In the genomic region with DNA sequence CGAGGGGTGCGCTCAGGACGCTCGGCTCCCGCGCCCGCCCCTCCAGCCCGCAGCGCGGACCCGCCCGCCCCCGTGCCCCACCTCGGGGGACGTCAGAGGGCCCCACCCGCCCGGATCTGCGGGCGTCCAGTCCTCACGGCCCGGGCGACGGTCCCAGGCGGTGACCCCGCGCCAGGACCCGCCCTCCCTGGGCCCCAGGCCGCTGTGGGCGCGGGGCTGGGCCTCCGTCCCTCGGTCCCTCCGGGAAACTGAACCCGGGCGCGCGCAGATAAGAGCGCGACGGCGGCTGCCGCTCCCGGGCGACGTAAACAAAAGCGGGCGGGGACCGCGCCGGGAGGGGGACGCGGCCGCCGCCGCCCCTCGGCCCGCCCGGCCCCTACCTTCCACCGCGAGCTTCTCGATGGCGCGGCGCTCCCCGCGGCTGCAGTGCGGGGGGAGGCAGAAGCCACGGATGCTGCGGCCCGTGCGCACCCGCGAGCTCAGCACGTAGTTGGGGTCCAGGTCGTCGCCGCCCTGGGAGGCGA, we compare ENCODE assay signal across 6 cellular contexts. TPM values are rescaled to one million over a fixed set of nuclear protein-coding genes. Genes with fewer than 3 reads are reported as not detected.
DNase-seq lines count a peak whose midpoint lies in the region; ATAC-seq, FAIRE-seq and TF ChIP-seq lines count a peak whose summit lies in the region.

No MANE protein-coding gene starts in this region.

- H3K27me3 Mint-ChIP-seq in CD4-positive, alpha-beta memory T cell: peaks cover 3% of the 10 kb centered on the region in 2 donors

- TF ChIP-seq CTCF in OCI-LY3 (IDR thresholded peaks at IDR 0.05; ENCODE audit: low read depth, low read length) (no peak), keratinocyte (optimal IDR thresholded peaks at IDR 0.05 in 1 of 3, IDR thresholded peaks at IDR 0.05 in 1 of 3, conservative IDR thresholded peaks at IDR 0.05 in 1 of 3; ENCODE audit: extremely low read depth in 1 of 3, insufficient read depth in 2 of 3, low read length in 3 of 3) (no peak)

- H3K9me3 Mint-ChIP-seq in CD4-positive, alpha-beta memory T cell: peaks cover 0 to 1% (median 0%) of the 10 kb centered on the region in 8 donors

- H3K9ac ChIP-seq in OCI-LY3 (ENCODE audit: low read length): peak overlapping the region; percentile 83
- H3K9ac ChIP-seq in keratinocyte (ENCODE audit: control insufficient read depth, extremely low read depth, insufficient read depth, low read length): no peak overlapping the region

- H3K27ac Mint-ChIP-seq in CD4-positive, alpha-beta memory T cell: no peak overlapping the region

- dilution Hi-C loops in keratinocyte (cut with MboI; ENCODE audit: extremely low pct_ligation_motif_present, low sequenced_read_pairs): no loop called here

- POLR2A ChIA-PET in CD4-positive, alpha-beta memory T cell (lab: Charles Lee; ENCODE audit: partially characterized antibody): interaction anchor here (0.7 to 2.5 kb wide), 5 partner anchors 8 to 187 kb away, joined by 3 to 17 read pairs (median 5); partner anchors contain the start of genes BAG5, COA8, EIF5 and TRMT61A

- peak overlapping the region; percentile 82 for H3K4me2 ChIP-seq in OCI-LY3 (ENCODE audit: low read length)
- H3K4me2 ChIP-seq in keratinocyte (ENCODE audit: control insufficient read depth, extremely low read depth, insufficient read depth, low read depth, low read length): peak overlapping the region; percentile 37

- H3K27me3 ChIP-seq in CD4-positive, alpha-beta memory T cell (ENCODE audit: insufficient read depth, low read length): no peaks in the 10 kb centered on the region
- no peaks in the 10 kb centered on the region for H3K27me3 ChIP-seq in OCI-LY3 (ENCODE audit: low read depth, low read length)
- peaks cover 43% of the 10 kb centered on the region for H3K27me3 ChIP-seq in keratinocyte (ENCODE audit: control insufficient read depth, extremely low read depth, insufficient read depth, low read length)

- CTCF ChIA-PET in CD4-positive, alpha-beta memory T cell (lab: Charles Lee; ENCODE audit: partially characterized antibody): interaction anchor here (0.7 to 7.2 kb wide), 10 partner anchors 9 to 42 kb away, joined by 3 to 78 read pairs (median 4); partner anchors contain the start of genes BAG5 and COA8

- H3K4me3 ChIP-seq in CD4-positive, alpha-beta memory T cell (ENCODE audit: low read length in 2 of 2): peak overlapping the region in 1 of 2 donors; percentile 52
- peak overlapping the region; percentile 76 for H3K4me3 ChIP-seq in OCI-LY3 (ENCODE audit: low read length)
- peak overlapping the region in 2 of 3 experiments; percentile 18 to 38 for H3K4me3 ChIP-seq in keratinocyte (ENCODE audit: control insufficient read depth in 2 of 3, extremely low read depth in 1 of 3, insufficient read depth in 2 of 3, low read depth in 1 of 3, low read length in 3 of 3)

- peaks cover 22% of the 10 kb centered on the region for H3K4me1 ChIP-seq in CD4-positive, alpha-beta memory T cell (ENCODE audit: insufficient read depth, low read length)
- H3K4me1 ChIP-seq in OCI-LY3 (ENCODE audit: low read length) (peaks cover 53% of the 10 kb centered on the region), keratinocyte (ENCODE audit: control insufficient read depth, extremely low read depth, insufficient read depth, low read length) (peaks cover 24% of the 10 kb centered on the region)

- H3K79me2 ChIP-seq in OCI-LY3 (ENCODE audit: low read length) (peaks cover 15% of the 10 kb centered on the region), keratinocyte (ENCODE audit: control insufficient read depth, insufficient read depth, low read length) (no peaks in the 10 kb centered on the region)

- H3K36me3 ChIP-seq in CD4-positive, alpha-beta memory T cell (ENCODE audit: insufficient read depth, low read length): no peaks in the 10 kb centered on the region
- H3K36me3 ChIP-seq in OCI-LY3 (replicated peaks; ENCODE audit: low read depth, low read length) (peaks cover 12% of the 10 kb centered on the region), keratinocyte (ENCODE audit: control insufficient read depth in 2 of 2, extremely low read depth in 1 of 2, insufficient read depth in 2 of 2, low read length in 2 of 2) (peaks cover 0 to under 1% of the 10 kb centered on the region in 2 experiments)

- intact Hi-C loops in CD4-positive, alpha-beta memory T cell (cut with micrococcal nuclease): loop anchor here (1.0 kb wide), 1 partner anchor 8 kb away; the partner anchor contains the start of gene TRMT61A

- peaks cover 0 to 1% of the 10 kb centered on the region in 2 donors for H3K36me3 Mint-ChIP-seq in CD4-positive, alpha-beta memory T cell

- no peaks in the 10 kb centered on the region for H3K9me3 ChIP-seq in CD4-positive, alpha-beta memory T cell (ENCODE audit: control insufficient read depth in 1 of 2, low read length in 2 of 2)
- H3K9me3 ChIP-seq in OCI-LY3 (ENCODE audit: insufficient read depth, low read length) (no peaks in the 10 kb centered on the region), keratinocyte (ENCODE audit: control insufficient read depth, low read depth, low read length) (no peaks in the 10 kb centered on the region)

- H2AFZ ChIP-seq in OCI-LY3 (ENCODE audit: low read depth, low read length) (peak overlapping the region; percentile 37; the same call in 1 of the 2 replicates), keratinocyte (ENCODE audit: control insufficient read depth, low read length) (no peak overlapping the region)

- H3K4me3 Mint-ChIP-seq in CD4-positive, alpha-beta memory T cell: peak overlapping the region in 1 of 8 donors; percentile 10

- ATAC-seq in GM19452 (IDR thresholded peaks at IDR 0.05; ENCODE audit: unreplicated experiment) (no peak), HG03039 (IDR thresholded peaks at IDR 0.05; ENCODE audit: unreplicated experiment) (no peak)

- H3K4me1 Mint-ChIP-seq in CD4-positive, alpha-beta memory T cell: peaks cover 0 to 21% (median 8%) of the 10 kb centered on the region in 4 donors

- no peaks in the 10 kb centered on the region for H3K9me1 ChIP-seq in keratinocyte (ENCODE audit: control insufficient read depth, extremely low read depth, insufficient read depth, low read length)

- FAIRE-seq in keratinocyte (lab: Jason Lieb, UNC): no peak

- peak in 3 of 5 donors; percentile 24 to 32 (median 24) for DNase-seq in CD4-positive, alpha-beta memory T cell
- DNase-seq in keratinocyte (ENCODE audit: low read depth, low spot score): no peak
- no peak for DNase-seq in activated CD8-positive, alpha-beta memory T cell treated with anti-CD3 and anti-CD28 coated beads, Interleukin-2, amount 50 U/mL, for 48 hours

- H4K20me1 ChIP-seq in OCI-LY3 (ENCODE audit: insufficient read depth, low read length): no peaks in the 10 kb centered on the region
- peaks cover 7% of the 10 kb centered on the region for H4K20me1 ChIP-seq in keratinocyte (ENCODE audit: control insufficient read depth, extremely low read depth, insufficient read depth, low read length)

- H3K27ac ChIP-seq in CD4-positive, alpha-beta memory T cell (ENCODE audit: low read depth, low read length): no peak overlapping the region
- H3K27ac ChIP-seq in OCI-LY3 (ENCODE audit: low read length): peak overlapping the region; percentile 82
- no peak overlapping the region for H3K27ac ChIP-seq in keratinocyte (ENCODE audit: control insufficient read depth, insufficient read depth, low read length)

RNA-seq across cellular contexts. Expression of gene CKB, which starts 1.1 kb away (rescaled TPM):
- 1 to 10 TPM; 2.8 to 3.0 TPM for total RNA-seq in CD4-positive, alpha-beta memory T cell
- polyA plus RNA-seq in CD4-positive, alpha-beta memory T cell: 1 to 10 TPM; 2.0 to 2.1 TPM
- 8.2 to 60.7 TPM (median 10.0 TPM) in 3 replicates for polyA plus RNA-seq in keratinocyte
- polyA plus RNA-seq in keratinocyte (2011; ENCODE audit: low read depth): 94.1 TPM
- 15.4 and 80.5 TPM in 2 replicates for polyA plus RNA-seq in keratinocyte (2011; cell fraction: cytosol; rRNA removed)
- 49.1 and 79.4 TPM in 2 replicates for polyA plus RNA-seq in keratinocyte (2011; cell fraction: nucleus; rRNA removed)
- polyA plus RNA-seq in keratinocyte (2012; ENCODE audit: low replicate concordance): 16.1 and 59.8 TPM in 2 replicates
- polyA minus RNA-seq in keratinocyte: 4.6 to 13.7 TPM (median 11.2 TPM) in 3 replicates
- 58.3 TPM for polyA minus RNA-seq in keratinocyte (2011; cell fraction: cytosol; rRNA and poly(A)+ RNA removed)
- polyA minus RNA-seq in keratinocyte (2011; cell fraction: nucleus; rRNA and poly(A)+ RNA removed): 7.6 and 11.1 TPM in 2 replicates

RNA-seq across cellular contexts. Expression of gene TRMT61A, which starts 7.5 kb away (rescaled TPM):
- total RNA-seq in CD4-positive, alpha-beta memory T cell: 10 to 100 TPM; 14.0 TPM
- 1 to 10 TPM; 4.6 to 9.3 TPM for polyA plus RNA-seq in CD4-positive, alpha-beta memory T cell
- polyA plus RNA-seq in keratinocyte: 4.4 to 8.9 TPM (median 5.9 TPM) in 3 replicates
- 0.64 TPM for polyA plus RNA-seq in keratinocyte (2011; ENCODE audit: low read depth)
- 3.7 and 9.9 TPM in 2 replicates for polyA plus RNA-seq in keratinocyte (2011; cell fraction: cytosol; rRNA removed)
- 8.1 and 10.7 TPM in 2 replicates for polyA plus RNA-seq in keratinocyte (2011; cell fraction: nucleus; rRNA removed)
- polyA plus RNA-seq in keratinocyte (2012; ENCODE audit: low replicate concordance): 5.2 and 10.0 TPM in 2 replicates
- 2.1 to 5.0 TPM (median 3.2 TPM) in 3 replicates for polyA minus RNA-seq in keratinocyte
- 8.8 TPM for polyA minus RNA-seq in keratinocyte (2011; cell fraction: cytosol; rRNA and poly(A)+ RNA removed)
- 5.4 and 6.7 TPM in 2 replicates for polyA minus RNA-seq in keratinocyte (2011; cell fraction: nucleus; rRNA and poly(A)+ RNA removed)

RNA-seq across cellular contexts. Expression of gene BAG5, which starts 41.0 kb away (rescaled TPM):
- total RNA-seq in CD4-positive, alpha-beta memory T cell: 10 to 100 TPM; 37.0 to 37.1 TPM
- polyA plus RNA-seq in CD4-positive, alpha-beta memory T cell: 10 to 100 TPM; 33.1 to 39.5 TPM
- 6.9 to 14.4 TPM (median 13.8 TPM) in 3 replicates for polyA plus RNA-seq in keratinocyte
- polyA plus RNA-seq in keratinocyte (2011; ENCODE audit: low read depth): 120 TPM
- polyA plus RNA-seq in keratinocyte (2011; cell fraction: cytosol; rRNA removed): 9.5 and 14.2 TPM in 2 replicates
- polyA plus RNA-seq in keratinocyte (2011; cell fraction: nucleus; rRNA removed): 16.5 and 19.6 TPM in 2 replicates
- polyA plus RNA-seq in keratinocyte (2012; ENCODE audit: low replicate concordance): 20.1 and 21.2 TPM in 2 replicates
- polyA minus RNA-seq in keratinocyte: 9.9 to 18.6 TPM (median 13.9 TPM) in 3 replicates
- 12.7 TPM for polyA minus RNA-seq in keratinocyte (2011; cell fraction: cytosol; rRNA and poly(A)+ RNA removed)
- polyA minus RNA-seq in keratinocyte (2011; cell fraction: nucleus; rRNA and poly(A)+ RNA removed): 9.3 and 17.5 TPM in 2 replicates

RNA-seq across cellular contexts. Expression of gene COA8, which starts 41.3 kb away (rescaled TPM):
- total RNA-seq in CD4-positive, alpha-beta memory T cell: 10 to 100 TPM; 26.1 to 29.2 TPM
- polyA plus RNA-seq in CD4-positive, alpha-beta memory T cell: 10 to 100 TPM; 52.9 to 63.9 TPM
- 20.6 to 26.1 TPM (median 24.8 TPM) in 3 replicates for polyA plus RNA-seq in keratinocyte
- 35.0 TPM for polyA plus RNA-seq in keratinocyte (2011; ENCODE audit: low read depth)
- polyA plus RNA-seq in keratinocyte (2011; cell fraction: cytosol; rRNA removed): 19.4 and 29.1 TPM in 2 replicates
- polyA plus RNA-seq in keratinocyte (2011; cell fraction: nucleus; rRNA removed): 7.3 and 7.4 TPM in 2 replicates
- 43.4 and 43.6 TPM in 2 replicates for polyA plus RNA-seq in keratinocyte (2012; ENCODE audit: low replicate concordance)
- polyA minus RNA-seq in keratinocyte: 5.1 to 8.4 TPM (median 7.2 TPM) in 3 replicates
- 14.8 TPM for polyA minus RNA-seq in keratinocyte (2011; cell fraction: cytosol; rRNA and poly(A)+ RNA removed)
- 3.4 and 8.8 TPM in 2 replicates for polyA minus RNA-seq in keratinocyte (2011; cell fraction: nucleus; rRNA and poly(A)+ RNA removed)

Comparison
In these comparisons a context has a peak if more than half of its experiments do, and no peak if none do; other contexts are left out.
1. DNase-seq: peak in CD4-positive, alpha-beta memory T cell (3 of 5); none in keratinocyte (single experiment) and activated CD8-positive, alpha-beta memory T cell treated with anti-CD3 and anti-CD28 coated beads, Interleukin-2, amount 50 U/mL, for 48 hours (single experiment).